ENCODE assay signal across 26 cellular contexts in genomic region chr14:76380991-76381390, GRCh38. TPM values are rescaled to one million over a fixed set of nuclear protein-coding genes. Genes with fewer than 3 reads are reported as not detected.
"Had no signal": no experiment of that assay in that cellular context is flagged by ENCODE, and none has a peak within 500 bp of the region (broad histone marks: within the 10 kb centered on the region; RNA-seq: fewer than 3 reads in every experiment).

No MANE protein-coding gene starts in this region.

- DNase-seq: colonic mucosa; cortex of kidney; effector CD8-positive, alpha-beta T cell; effector memory CD8-positive, alpha-beta T cell; endodermal cell; erythroblast; esophagus squamous epithelium; foreskin fibroblast; foreskin melanocyte; gastrocnemius medialis; glutamatergic neuron; head of caudate nucleus; heart right ventricle; hippocampal formation; left cardiac atrium; left lung; left ventricle myocardium superior; lower lobe of right lung; mesenchymal stem cell; mucosa of descending colon had no signal

- ATAC-seq: effector memory CD8-positive, alpha-beta T cell; esophagus mucosa; gastrocnemius medialis; heart right ventricle; left cardiac atrium; left lung; left ventricle myocardium superior; mucosa of descending colon had no signal

RNA-seq across cellular contexts. Expression of gene ESRRB, which starts 5.1 kb away (rescaled TPM):
- total RNA-seq: dermis microvascular lymphatic vessel endothelial cell, esophagus squamous epithelium, glomerular endothelial cell, kidney epithelial cell, lower lobe of right lung, lung microvascular endothelial cell, myocyte had no signal
